Comparison of ENCODE assay signal across 29 cellular contexts in the genomic region with DNA sequence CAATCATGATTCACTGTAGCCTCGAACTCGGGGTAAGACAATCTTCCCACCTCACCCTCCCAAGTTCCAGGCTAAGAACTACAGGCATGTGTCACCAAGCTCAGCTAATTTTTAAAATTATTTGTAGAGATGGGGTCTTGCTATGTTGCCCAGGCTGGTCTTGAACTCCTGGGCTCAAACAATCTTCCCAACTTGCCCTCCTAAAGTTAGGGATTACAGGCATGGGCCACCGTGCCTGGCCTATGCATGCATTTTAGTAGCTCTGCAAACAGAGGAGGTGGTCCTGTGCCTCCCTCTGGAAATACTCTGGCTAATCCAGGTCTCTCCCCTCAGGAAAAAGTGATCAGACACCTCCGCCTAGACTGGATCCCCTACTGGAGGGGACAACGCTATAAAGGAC.
"Had no signal": no experiment of that assay in that cellular context is flagged by ENCODE, and none has a peak within 500 bp of the region (broad histone marks: within the 10 kb centered on the region; RNA-seq: fewer than 3 reads in every experiment).

No MANE protein-coding gene starts in this region.

- FAIRE-seq: frontal cortex had no signal

- H3K4me3 ChIP-seq: ascending aorta, breast epithelium, cardiac muscle cell, coronary artery, dorsolateral prefrontal cortex had no signal

- H3K27me3 Mint-ChIP-seq: activated CD4-positive, alpha-beta memory T cell treated with anti-CD3 and anti-CD28 coated beads, Interleukin-2, amount 10 ng/mL, durations not matched to agents 7 days and 5 days; activated CD4-positive, alpha-beta T cell treated with anti-CD3 and anti-CD28 coated beads, Interleukin-2, amount 10 ng/mL, durations not matched to agents 7 days and 5 days; activated naive CD4-positive, alpha-beta T cell treated with anti-CD3 and anti-CD28 coated beads, Interleukin-2, amount 10 ng/mL, durations not matched to agents 7 days and 5 days; activated naive CD8-positive, alpha-beta T cell treated with anti-CD3 and anti-CD28 coated beads, Interleukin-2, amount 10 ng/mL, durations not matched to agents 7 days and 5 days; activated T-cell treated with anti-CD3 and anti-CD28 coated beads, Interleukin-2, amount 50 U/mL, for 24 hours; brain; dendritic cell treated with granulocyte-macrophage colony-stimulating factor and Interleukin-4, amounts not matched to agents 40 ng/mL and 50 ng/mL, for 4 days had no signal

- H3K9me3 ChIP-seq: ascending aorta, breast epithelium had no signal

- H3K27me3 ChIP-seq: ascending aorta, breast epithelium, cardiac muscle cell, dorsolateral prefrontal cortex had no signal

- DNase-seq: activated CD4-positive, alpha-beta memory T cell treated with anti-CD3 and anti-CD28 coated beads, Interleukin-2, amount 10 ng/mL, durations not matched to agents 7 days and 5 days; activated CD4-positive, alpha-beta T cell treated with anti-CD3 and anti-CD28 coated beads for 1 hour; activated CD4-positive, alpha-beta T cell treated with anti-CD3 and anti-CD28 coated beads for 4 hours; activated CD4-positive, alpha-beta T cell treated with anti-CD3 and anti-CD28 coated beads, Interleukin-2, amount 10 ng/mL, durations not matched to agents 7 days and 5 days; activated CD4-positive, alpha-beta T cell treated with anti-CD3 and anti-CD28 coated beads, Interleukin-2, amount 50 U/mL, for 4 hours; activated CD8-positive, alpha-beta memory T cell treated with anti-CD3 and anti-CD28 coated beads, Interleukin-2, amount 50 U/mL, for 48 hours; activated gamma-delta T cell; activated naive CD4-positive, alpha-beta T cell; activated naive CD4-positive, alpha-beta T cell treated with anti-CD3 and anti-CD28 coated beads, Interleukin-2, amount 10 ng/mL, durations not matched to agents 7 days and 5 days; activated naive CD8-positive, alpha-beta T cell treated with anti-CD3 and anti-CD28 coated beads, Interleukin-2, amount 10 ng/mL, durations not matched to agents 7 days and 5 days; activated T-cell treated with anti-CD3 and anti-CD28 coated beads for 4 hours; activated T-cell treated with anti-CD3 and anti-CD28 coated beads, Interleukin-2, amount 50 U/mL, for 24 hours; activated T-cell treated with anti-CD3 and anti-CD28 coated beads, Interleukin-2, amount 50 U/mL, for 72 hours; central memory CD4-positive, alpha-beta T cell; cerebellar nuclear complex; dorsolateral prefrontal cortex; effector memory CD4-positive, alpha-beta T cell; endodermal cell; foreskin fibroblast; T-helper 2 cell had no signal

- H3K36me3 Mint-ChIP-seq: activated naive CD4-positive, alpha-beta T cell treated with anti-CD3 and anti-CD28 coated beads, Interleukin-2, amount 10 ng/mL, durations not matched to agents 7 days and 5 days; activated naive CD4-positive, alpha-beta T cell treated with anti-CD3 and anti-CD28 coated beads, Interleukin-2, amount 50 U/mL, for 72 hours; brain had no signal

- H3K27ac Mint-ChIP-seq: activated CD4-positive, alpha-beta memory T cell treated with anti-CD3 and anti-CD28 coated beads, Interleukin-2, amount 10 ng/mL, durations not matched to agents 7 days and 5 days; activated CD4-positive, alpha-beta T cell treated with anti-CD3 and anti-CD28 coated beads, Interleukin-2, amount 10 ng/mL, durations not matched to agents 7 days and 5 days; activated naive CD4-positive, alpha-beta T cell treated with anti-CD3 and anti-CD28 coated beads, Interleukin-2, amount 10 ng/mL, durations not matched to agents 7 days and 5 days; activated naive CD8-positive, alpha-beta T cell treated with anti-CD3 and anti-CD28 coated beads, Interleukin-2, amount 10 ng/mL, durations not matched to agents 7 days and 5 days; brain; dendritic cell treated with granulocyte-macrophage colony-stimulating factor and Interleukin-4, amounts not matched to agents 40 ng/mL and 50 ng/mL, for 4 days; endodermal cell had no signal

- H3K4me1 Mint-ChIP-seq: activated CD4-positive, alpha-beta memory T cell treated with anti-CD3 and anti-CD28 coated beads, Interleukin-2, amount 10 ng/mL, durations not matched to agents 7 days and 5 days; activated CD4-positive, alpha-beta T cell treated with anti-CD3 and anti-CD28 coated beads, Interleukin-2, amount 10 ng/mL, durations not matched to agents 7 days and 5 days; activated naive CD4-positive, alpha-beta T cell treated with anti-CD3 and anti-CD28 coated beads, Interleukin-2, amount 10 ng/mL, durations not matched to agents 7 days and 5 days; activated naive CD8-positive, alpha-beta T cell treated with anti-CD3 and anti-CD28 coated beads, Interleukin-2, amount 10 ng/mL, durations not matched to agents 7 days and 5 days; brain; endodermal cell had no signal

- H3K4me3 Mint-ChIP-seq: activated CD4-positive, alpha-beta memory T cell treated with anti-CD3 and anti-CD28 coated beads, Interleukin-2, amount 10 ng/mL, durations not matched to agents 7 days and 5 days; activated CD4-positive, alpha-beta T cell treated with anti-CD3 and anti-CD28 coated beads, Interleukin-2, amount 10 ng/mL, durations not matched to agents 7 days and 5 days; activated naive CD4-positive, alpha-beta T cell treated with anti-CD3 and anti-CD28 coated beads, Interleukin-2, amount 10 ng/mL, durations not matched to agents 7 days and 5 days; activated naive CD8-positive, alpha-beta T cell treated with anti-CD3 and anti-CD28 coated beads, Interleukin-2, amount 10 ng/mL, durations not matched to agents 7 days and 5 days; activated T-cell treated with anti-CD3 and anti-CD28 coated beads, Interleukin-2, amount 50 U/mL, for 24 hours; activated T-cell treated with anti-CD3 and anti-CD28 coated beads, Interleukin-2, amount 50 U/mL, for 72 hours; brain; dendritic cell treated with granulocyte-macrophage colony-stimulating factor and Interleukin-4, amounts not matched to agents 40 ng/mL and 50 ng/mL, for 4 days; endodermal cell had no signal

- H3K36me3 ChIP-seq: ascending aorta, breast epithelium, cardiac muscle cell had no signal

- H3K9me3 Mint-ChIP-seq: activated CD4-positive, alpha-beta memory T cell treated with anti-CD3 and anti-CD28 coated beads, Interleukin-2, amount 10 ng/mL, durations not matched to agents 7 days and 5 days; activated CD4-positive, alpha-beta T cell treated with anti-CD3 and anti-CD28 coated beads, Interleukin-2, amount 10 ng/mL, durations not matched to agents 7 days and 5 days; activated naive CD4-positive, alpha-beta T cell treated with anti-CD3 and anti-CD28 coated beads, Interleukin-2, amount 10 ng/mL, durations not matched to agents 7 days and 5 days; activated naive CD4-positive, alpha-beta T cell treated with anti-CD3 and anti-CD28 coated beads, Interleukin-2, amount 50 U/mL, for 72 hours; activated naive CD8-positive, alpha-beta T cell treated with anti-CD3 and anti-CD28 coated beads, Interleukin-2, amount 10 ng/mL, durations not matched to agents 7 days and 5 days; activated T-cell treated with anti-CD3 and anti-CD28 coated beads, Interleukin-2, amount 50 U/mL, for 24 hours; activated T-cell treated with anti-CD3 and anti-CD28 coated beads, Interleukin-2, amount 50 U/mL, for 72 hours; brain; dendritic cell treated with granulocyte-macrophage colony-stimulating factor and Interleukin-4, amounts not matched to agents 40 ng/mL and 50 ng/mL, for 4 days; endodermal cell had no signal

- ATAC-seq: activated naive CD4-positive, alpha-beta T cell treated with anti-CD3 and anti-CD28 coated beads, Interleukin-2, amount 50 U/mL, for 72 hours; activated T-cell treated with anti-CD3 and anti-CD28 coated beads, Interleukin-2, amount 50 U/mL, for 72 hours; esophagus mucosa had no signal

- H3K27ac ChIP-seq: ascending aorta, breast epithelium, cardiac muscle cell, coronary artery, dorsolateral prefrontal cortex had no signal

- H3K4me1 ChIP-seq: ascending aorta had no signal
